Comparison of ENCODE assay signal across 8 cellular contexts in genomic region chr21:44818636-44819011, GRCh38. TPM values are rescaled to one million over a fixed set of nuclear protein-coding genes. Genes with fewer than 3 reads are reported as not detected.
DNase-seq lines count a peak whose midpoint lies in the region; ATAC-seq and TF ChIP-seq lines count a peak whose summit lies in the region.

No MANE protein-coding gene starts in this region.

- H3K4me1 ChIP-seq in A673 (ENCODE audit: insufficient read depth, low read length, poor library complexity, severe bottlenecking), result peaks cover 21% of the 10 kb centered on the region
- H3K4me1 ChIP-seq in mucosa of rectum (ENCODE audit: control insufficient read depth in 2 of 2, insufficient read depth in 2 of 2, low read length in 2 of 2), result peaks cover 7 to 8% of the 10 kb centered on the region in 2 donors

- H3K9ac ChIP-seq in mucosa of rectum (ENCODE audit: low read depth in 1 of 2, low read length in 2 of 2), result peak overlapping the region in 1 of 2 donors; percentile 90

- DNase-seq in A673 (ENCODE audit: low spot score), result no peak
- no peak for DNase-seq in Jurkat, Clone E6-1 (ENCODE audit: low read depth, low spot score)
- no peak for DNase-seq in coronary artery (ENCODE audit: low spot score)
- no peak for DNase-seq in DMS79 treated with DMSO at 0.1 percent for 48 hours (lab: John Stamatoyannopoulos, UW)
- no peak for DNase-seq in NCI-H1105 treated with DMSO at 0.1 percent for 48 hours (lab: John Stamatoyannopoulos, UW)
- DNase-seq in stimulated activated naive CD4-positive, alpha-beta T cell (lab: John Stamatoyannopoulos, UW), result no peak

- intact Hi-C loops in A673 (cut with micrococcal nuclease; ENCODE audit: unreplicated experiment), result no loop called here

- no peaks in the 10 kb centered on the region for H3K27me3 ChIP-seq in A673 (replicated peaks; ENCODE audit: insufficient read depth, low read depth, low read length, poor library complexity)
- H3K27me3 ChIP-seq in mucosa of rectum (ENCODE audit: control insufficient read depth in 2 of 2, insufficient read depth in 2 of 2, low read length in 2 of 2), result no peaks in the 10 kb centered on the region

- H3K27ac ChIP-seq in A673 (ENCODE audit: low read depth, low read length, poor library complexity, severe bottlenecking) (peak overlapping the region; percentile 90), coronary artery (peak overlapping the region; percentile 82 to 94), mucosa of rectum (ENCODE audit: low read depth in 2 of 2, low read length in 2 of 2) (peak overlapping the region; percentile 78 to 83)

- CTCF ChIA-PET in A673 (lab: Charles Lee), result no interaction called here

- BruUV-seq in A673 (replicated peaks; lab: Mats Ljungman, UMichigan), result no TSS peak

- H3K9me3 ChIP-seq in A673 (ENCODE audit: low read depth, low read length, poor library complexity, severe bottlenecking) (peaks cover 30% of the 10 kb centered on the region), mucosa of rectum (ENCODE audit: control insufficient read depth in 2 of 2, low read length in 2 of 2) (peaks cover 0 to 1% of the 10 kb centered on the region in 2 donors)

- no peak for TF ChIP-seq CTCF in A673 (conservative IDR thresholded peaks at IDR 0.05; ENCODE audit: low read depth, low read length)
- TF ChIP-seq CTCF in coronary artery (IDR thresholded peaks at IDR 0.05), result no peak

- POLR2A ChIA-PET in A673 (lab: Charles Lee; ENCODE audit: low non-redundant PET), result no interaction called here

- H3K4me3 ChIP-seq in A673 (ENCODE audit: low read depth, low read length, poor library complexity, severe bottlenecking) (peak overlapping the region; percentile 68), coronary artery (peak overlapping the region; percentile 77), mucosa of rectum (ENCODE audit: low read length in 2 of 2) (peak overlapping the region; percentile 57 to 77)
- H3K4me3 ChIP-seq in Jurkat, Clone E6-1 (ENCODE audit: low read length), result peak overlapping the region; percentile 52

- ATAC-seq in HG03342 (IDR thresholded peaks at IDR 0.05; ENCODE audit: unreplicated experiment), result no peak

- H3K36me3 ChIP-seq in A673 (ENCODE audit: insufficient read depth, low read length, poor library complexity, severe bottlenecking) (peaks cover 4% of the 10 kb centered on the region), mucosa of rectum (ENCODE audit: control insufficient read depth in 2 of 2, insufficient read depth in 2 of 2, low read length in 2 of 2) (peaks cover under 1 to 3% of the 10 kb centered on the region in 2 donors)

RNA-seq across cellular contexts. Expression of gene SUMO3, which starts 0.8 kb away (rescaled TPM):
- 124 and 132 TPM in 2 replicates for total RNA-seq in A673 (2021)
- 149 TPM for polyA plus RNA-seq in Jurkat, Clone E6-1 (2012; ENCODE audit: insufficient read depth, insufficient read length)

RNA-seq across cellular contexts. Expression of gene UBE2G2, which starts 17.0 kb away (rescaled TPM):
- 204 and 212 TPM in 2 replicates for total RNA-seq in A673 (2021)
- polyA plus RNA-seq in Jurkat, Clone E6-1 (2012; ENCODE audit: insufficient read depth, insufficient read length), result 124 TPM

RNA-seq across cellular contexts. Expression of gene PTTG1IP, which starts 54.9 kb away (rescaled TPM):
- total RNA-seq in A673 (2021), result 216 and 217 TPM in 2 replicates
- 98.0 TPM for polyA plus RNA-seq in Jurkat, Clone E6-1 (2012; ENCODE audit: insufficient read depth, insufficient read length)
